8 cellular contexts compared by ENCODE assay signal in genomic region chr1:94541175-94542087, GRCh38. TPM values are rescaled to one million over a fixed set of nuclear protein-coding genes. Genes with fewer than 3 reads are reported as not detected.
A peak's percentile ranks its signal among the peaks of the same experiment; 100 is the strongest.
DNase-seq lines count a peak whose midpoint lies in the region; ATAC-seq and TF ChIP-seq lines count a peak whose summit lies in the region.

Gene F3 (minus strand): TSS chr1:94541759. CDS start chr1:94541636, 123 bp downstream.

- H3K36me3 ChIP-seq in PC-9 (ENCODE audit: low read depth), result peaks cover 41% of the 10 kb centered on the region

- H3K27me3 ChIP-seq in PC-9 (ENCODE audit: insufficient read depth, low read depth), result no peaks in the 10 kb centered on the region

- peaks cover 17% of the 10 kb centered on the region for H3K36me3 Mint-ChIP-seq in nephron progenitor cell (ENCODE audit: low read depth)
- no peaks in the 10 kb centered on the region for H3K36me3 Mint-ChIP-seq in stimulated activated naive CD8-positive, alpha-beta T cell treated with anti-CD3 and anti-CD28 coated beads, Interleukin-15, Interleukin-2, amounts not matched to agents 100 ng/mL and 50 ng/mL, for 24 hours (ENCODE audit: low read depth)

- TF ChIP-seq POLR2A in GM18951 (IDR thresholded peaks at IDR 0.05; ENCODE audit: extremely low read depth, insufficient read depth, insufficient read length), result peak; percentile 43

- H3K9me3 Mint-ChIP-seq in nephron progenitor cell, result peaks cover 9% of the 10 kb centered on the region
- H3K9me3 Mint-ChIP-seq in stimulated activated naive CD8-positive, alpha-beta T cell treated with anti-CD3 and anti-CD28 coated beads, Interleukin-15, Interleukin-2, amounts not matched to agents 100 ng/mL and 50 ng/mL, for 24 hours, result no peaks in the 10 kb centered on the region

- H3K9me2 ChIP-seq in PC-9 (ENCODE audit: insufficient read depth), result no peaks in the 10 kb centered on the region

- intact Hi-C loops in PC-9 (cut with micrococcal nuclease; ENCODE audit: unreplicated experiment), result loop anchor here (1.0 to 5.0 kb wide), 7 partner anchors 14 to 261 kb away; no protein-coding TSS in a partner anchor

- H2AFZ ChIP-seq in PC-9, result peak within 1 kb of the TSS; percentile 54

- H3K27ac Mint-ChIP-seq in nephron progenitor cell, result no peak within 1 kb of the TSS
- peak within 1 kb of the TSS; percentile 55 for H3K27ac Mint-ChIP-seq in stimulated activated naive CD8-positive, alpha-beta T cell treated with anti-CD3 and anti-CD28 coated beads, Interleukin-15, Interleukin-2, amounts not matched to agents 100 ng/mL and 50 ng/mL, for 24 hours

- peaks cover 60% of the 10 kb centered on the region for H3K4me1 Mint-ChIP-seq in nephron progenitor cell
- H3K4me1 Mint-ChIP-seq in stimulated activated naive CD8-positive, alpha-beta T cell treated with anti-CD3 and anti-CD28 coated beads, Interleukin-15, Interleukin-2, amounts not matched to agents 100 ng/mL and 50 ng/mL, for 24 hours (ENCODE audit: low read depth), result peaks cover 14% of the 10 kb centered on the region

- BruUV-seq in PC-9 (replicated peaks; lab: Mats Ljungman, UMichigan), result no TSS peak

- H3K27ac ChIP-seq in PC-9, result peak within 1 kb of the TSS; percentile 87

- H3K4me1 ChIP-seq in PC-9 (replicated peaks; ENCODE audit: insufficient read depth), result peaks cover 67% of the 10 kb centered on the region

- H3K27me3 Mint-ChIP-seq in nephron progenitor cell (ENCODE audit: low read depth, poor library complexity), result peaks cover 50% of the 10 kb centered on the region
- peaks cover 76% of the 10 kb centered on the region for H3K27me3 Mint-ChIP-seq in stimulated activated naive CD8-positive, alpha-beta T cell treated with anti-CD3 and anti-CD28 coated beads, Interleukin-15, Interleukin-2, amounts not matched to agents 100 ng/mL and 50 ng/mL, for 24 hours

- DNase-seq in AG10803 (ENCODE audit: low read depth) (peak; percentile 92), PC-9 (peak; percentile 93 to 98), fibroblast of villous mesenchyme (ENCODE audit: low read depth) (peak; percentile 97), nephron progenitor cell (peak; percentile 90)
- peak; percentile 58 for DNase-seq in activated T-helper 9 cell treated with anti-CD3 and anti-CD28 coated beads, Interleukin-2, amount 50 U/mL, for 16 hours (ENCODE audit: low read depth)

- H3F3A ChIP-seq in PC-9 (ENCODE audit: insufficient read depth, low read depth), result peaks cover 78% of the 10 kb centered on the region

- H3K4me2 ChIP-seq in PC-9, result peak within 1 kb of the TSS; percentile 94

- H3K79me2 ChIP-seq in PC-9 (ENCODE audit: low read depth), result peaks cover 81% of the 10 kb centered on the region

- peak; percentile 84 for ATAC-seq in HG03439 (IDR thresholded peaks at IDR 0.05; ENCODE audit: unreplicated experiment)

- POLR2A ChIA-PET in PC-9 (lab: Charles Lee; ENCODE audit: unreplicated experiment), result interaction anchor here (0.5 to 1.9 kb wide), 22 partner anchors 8 to 1753 kb away, joined by 3 to 34 read pairs (median 4); partner anchors contain the start of gene RWDD3

- peak; percentile 15; the same call in 1 of the 2 replicates for TF ChIP-seq CTCF in AG10803 (conservative IDR thresholded peaks at IDR 0.05; ENCODE audit: low read length)
- TF ChIP-seq CTCF in PC-9 (conservative IDR thresholded peaks at IDR 0.05), result no peak; the same call in 1 of the 2 replicates
- TF ChIP-seq CTCF in fibroblast of villous mesenchyme (IDR thresholded peaks at IDR 0.05; ENCODE audit: insufficient read depth, low read depth, low read length), result no peak
- TF ChIP-seq CTCF in nephron progenitor cell (IDR thresholded peaks at IDR 0.05), result no peak

- no peaks in the 10 kb centered on the region for H3K9me3 ChIP-seq in PC-9 (ENCODE audit: insufficient read depth, low read depth)

- H4K20me1 ChIP-seq in PC-9 (ENCODE audit: insufficient read depth), result peaks cover 23% of the 10 kb centered on the region

- CTCF ChIA-PET in PC-9 (lab: Charles Lee), result interaction anchor here (0.6 to 0.7 kb wide), 3 partner anchors 16 to 82 kb away, joined by 4 to 5 read pairs (median 4); no protein-coding TSS in a partner anchor

- H3K4me3 Mint-ChIP-seq in nephron progenitor cell, result peak within 1 kb of the TSS; percentile 90
- H3K4me3 Mint-ChIP-seq in stimulated activated naive CD8-positive, alpha-beta T cell treated with anti-CD3 and anti-CD28 coated beads, Interleukin-15, Interleukin-2, amounts not matched to agents 100 ng/mL and 50 ng/mL, for 24 hours, result peak within 1 kb of the TSS; percentile 83

- in situ Hi-C loops in GM18951 (cut with MboI; ENCODE audit: low sequenced_read_pairs, unreplicated experiment), result no loop called here

- H3K4me3 ChIP-seq in AG10803 (ENCODE audit: low read length) (peak within 1 kb of the TSS; percentile 77), PC-9 (peak within 1 kb of the TSS; percentile 80), fibroblast of villous mesenchyme (ENCODE audit: low read depth, low read length) (peak within 1 kb of the TSS; percentile 69)

RNA-seq across cellular contexts. Expression of gene F3, which starts in this region (rescaled TPM):
- total RNA-seq in PC-9 (2021), result 335 and 434 TPM in 2 replicates
- total RNA-seq in fibroblast of villous mesenchyme, result 198 and 506 TPM in 2 replicates

Comparison
In these comparisons a context has a peak if more than half of its experiments do, and no peak if none do; other contexts are left out.
1. Peak in every context shown above with its lines: DNase-seq, ATAC-seq, H3K4me3 ChIP-seq and H3K27ac ChIP-seq.